9 cellular contexts compared by ENCODE assay signal in genomic region chr9:37954581-37954981, GRCh38. TPM values are rescaled to one million over a fixed set of nuclear protein-coding genes. Genes with fewer than 3 reads are reported as not detected.
DNase-seq lines count a peak whose midpoint lies in the region; ATAC-seq, FAIRE-seq and TF ChIP-seq lines count a peak whose summit lies in the region.
"Had no signal": no experiment of that assay in that cellular context is flagged by ENCODE, and none has a peak within 500 bp of the region (broad histone marks: within the 10 kb centered on the region; RNA-seq: fewer than 3 reads in every experiment).

No MANE protein-coding gene starts in this region.

- no peak for TF ChIP-seq RAD21 in HepG2 (CRISPR knock-in tag; IDR thresholded peaks at IDR 0.05)

- ATAC-seq in HepG2: no peak
- ATAC-seq in right lobe of liver: no peak
- ATAC-seq in HG02938 (IDR thresholded peaks at IDR 0.05; ENCODE audit: unreplicated experiment): peak; percentile 56

- CTCF ChIA-PET in HepG2 (lab: Yijun Ruan, JAX; ENCODE audit: low intra/inter-chr PET ratio, low total read pairs): no interaction called here

- TSS peak; percentile 23 for BruUV-seq in HepG2 (replicated peaks; lab: Mats Ljungman, UMichigan)

- H3K27ac ChIP-seq in HepG2 (ENCODE audit: extremely low read length, insufficient read depth, low read length): no peak overlapping the region
- no peak overlapping the region for H3K27ac ChIP-seq in right lobe of liver
- H3K27ac ChIP-seq in uterus: peak overlapping the region; percentile 28 to 73

- no peak overlapping the region for H2AFZ ChIP-seq in HepG2 (ENCODE audit: low read length)

- H3K4me1 Mint-ChIP-seq in activated T-helper 2 cell treated with anti-CD3 and anti-CD28 coated beads, Interferon-gamma antibody, Interleukin-2, Interleukin-4, amounts not matched to agents 10 μg/mL and 5 μg/mL and 100 μg/mL, durations not matched to agents 14 hours and 24 hours and 36 hours (ENCODE audit: low read depth): peaks cover 30% of the 10 kb centered on the region

- POLR2A ChIA-PET in HepG2 (lab: Yijun Ruan, JAX): no interaction called here

- H3K4me1 ChIP-seq in HepG2 (ENCODE audit: insufficient read depth, low read length) (peaks cover 30% of the 10 kb centered on the region), right lobe of liver (no peaks in the 10 kb centered on the region), uterus (peaks cover 0 to 13% of the 10 kb centered on the region in 2 donors)

- in situ Hi-C loops in HepG2 (cut with HindIII; ENCODE audit: extremely low pct_ligation_motif_present, low pct_unique_long_range_greater_than_20kb): no loop called here

- TF ChIP-seq EP300 in HepG2 (IDR thresholded peaks at IDR 0.05; ENCODE audit: low read depth in 2 of 2, low read length in 2 of 2): no peak
- TF ChIP-seq EP300 in HepG2 (CRISPR knock-in tag; IDR thresholded peaks at IDR 0.05; ENCODE audit: borderline replicate concordance): no peak

- 0 out of 2 replicates have a peak overlapping the region, but pooled peaks have one; percentile 13 for H3K9ac ChIP-seq in HepG2 (ENCODE audit: insufficient read depth, low read depth, low read length)

- DNase-seq in HepG2 (ENCODE audit: low spot score) (no peak), right lobe of liver (no peak), uterus (no peak), SHP77 (lab: John Stamatoyannopoulos, UW) (no peak), activated gamma-delta T cell (lab: John Stamatoyannopoulos, UW) (no peak), cerebellum (ENCODE audit: low spot score) (no peak)
- no peak for DNase-seq in activated T-helper 2 cell treated with anti-CD3 and anti-CD28 coated beads, Interferon-gamma antibody, Interleukin-2, Interleukin-4, amounts not matched to agents 10 μg/mL and 5 μg/mL and 100 μg/mL, durations not matched to agents 14 hours and 24 hours and 36 hours (ENCODE audit: low spot score)

- intact Hi-C loops in HepG2 (cut with micrococcal nuclease; ENCODE audit: unreplicated experiment): no loop called here
- intact Hi-C loops in right lobe of liver (cut with DNase I): loop anchor here in 1 of 2 donors (10.0 kb wide), 1 partner anchor 60 kb away; no protein-coding TSS in a partner anchor
- intact Hi-C loops in activated T-helper 2 cell treated with anti-CD3 and anti-CD28 coated beads, Interferon-gamma antibody, Interleukin-2, Interleukin-4, amounts not matched to agents 10 μg/mL and 5 μg/mL and 100 μg/mL, durations not matched to agents 14 hours and 24 hours and 36 hours (cut with micrococcal nuclease): loop anchor here (2.0 to 10.0 kb wide), 2 partner anchors 40 to 50 kb away; partner anchors contain the start of gene SLC25A51
- intact Hi-C loops in uterus (cut with DNase I; ENCODE audit: low total_unique reads): no loop called here

- H4K20me1 ChIP-seq in HepG2 (ENCODE audit: insufficient read depth, low read length): peaks cover 38% of the 10 kb centered on the region; the same call in 1 of the 2 replicates

- H3K4me2 ChIP-seq in HepG2 (ENCODE audit: low read depth, low read length): no peak overlapping the region

- H3K4me3 Mint-ChIP-seq in activated T-helper 2 cell treated with anti-CD3 and anti-CD28 coated beads, Interferon-gamma antibody, Interleukin-2, Interleukin-4, amounts not matched to agents 10 μg/mL and 5 μg/mL and 100 μg/mL, durations not matched to agents 14 hours and 24 hours and 36 hours (ENCODE audit: low read depth): no peak overlapping the region

- H3K9me3 Mint-ChIP-seq in activated T-helper 2 cell treated with anti-CD3 and anti-CD28 coated beads, Interferon-gamma antibody, Interleukin-2, Interleukin-4, amounts not matched to agents 10 μg/mL and 5 μg/mL and 100 μg/mL, durations not matched to agents 14 hours and 24 hours and 36 hours: no peaks in the 10 kb centered on the region

- no peaks in the 10 kb centered on the region for H3K36me3 Mint-ChIP-seq in activated T-helper 2 cell treated with anti-CD3 and anti-CD28 coated beads, Interferon-gamma antibody, Interleukin-2, Interleukin-4, amounts not matched to agents 10 μg/mL and 5 μg/mL and 100 μg/mL, durations not matched to agents 14 hours and 24 hours and 36 hours (ENCODE audit: low read depth)

- WGBS in HepG2 (ENCODE audit: low lambda C conversion rate): 75% methylated on average over 3 of the region's 3 CpGs
- 32% methylated on average over 2 of the region's 3 CpGs for WGBS in right lobe of liver (ENCODE audit: insufficient coverage, low coverage, low lambda C conversion rate, missing lambda C conversion rate)

- H3K9me3 ChIP-seq in HepG2 (ENCODE audit: low read length): no peaks in the 10 kb centered on the region
- H3K9me3 ChIP-seq in right lobe of liver: no peaks in the 10 kb centered on the region
- H3K9me3 ChIP-seq in uterus: no peaks in the 10 kb centered on the region

- no peaks in the 10 kb centered on the region for H3K27me3 ChIP-seq in HepG2 (ENCODE audit: control insufficient read depth in 1 of 2, insufficient read depth in 2 of 2, low read length in 2 of 2)
- no peaks in the 10 kb centered on the region for H3K27me3 ChIP-seq in right lobe of liver
- no peaks in the 10 kb centered on the region for H3K27me3 ChIP-seq in uterus

- peaks cover 2% of the 10 kb centered on the region for H3K79me2 ChIP-seq in HepG2 (ENCODE audit: insufficient read depth, low read length)

- peak overlapping the region; percentile 96 for H3K27ac Mint-ChIP-seq in activated T-helper 2 cell treated with anti-CD3 and anti-CD28 coated beads, Interferon-gamma antibody, Interleukin-2, Interleukin-4, amounts not matched to agents 10 μg/mL and 5 μg/mL and 100 μg/mL, durations not matched to agents 14 hours and 24 hours and 36 hours

- H3K36me3 ChIP-seq in HepG2 (replicated peaks in 1 of 2; ENCODE audit: control insufficient read depth in 1 of 2, insufficient read depth in 2 of 2, low read length in 2 of 2) (peaks cover 46 to 99% of the 10 kb centered on the region in 2 experiments), right lobe of liver (peaks cover 0 to 27% (median 7%) of the 10 kb centered on the region in 4 donors), uterus (no peaks in the 10 kb centered on the region)

- no peak for TF ChIP-seq CTCF in HepG2 (CRISPR knock-in tag; IDR thresholded peaks at IDR 0.05)
- no peak for TF ChIP-seq CTCF in right lobe of liver (IDR thresholded peaks at IDR 0.05)
- no peak for TF ChIP-seq CTCF in uterus (IDR thresholded peaks at IDR 0.05)

- TF ChIP-seq POLR2A in HepG2 (IDR thresholded peaks at IDR 0.05; ENCODE audit: insufficient read depth in 1 of 2, low read depth in 2 of 2, low read length in 2 of 2) (no peak), right lobe of liver (IDR thresholded peaks at IDR 0.05) (no peak), uterus (IDR thresholded peaks at IDR 0.05) (no peak)

- H3K4me3 ChIP-seq in HepG2 (replicated peaks in 1 of 3; ENCODE audit: insufficient read depth in 1 of 3, low read depth in 2 of 3, low read length in 3 of 3) (no peak overlapping the region), right lobe of liver (no peak overlapping the region), uterus (no peak overlapping the region)

- no peak for FAIRE-seq in HepG2 (lab: Jason Lieb, UNC)
- FAIRE-seq: HTR-8/SVneo had no signal

- no peaks in the 10 kb centered on the region for H3K27me3 Mint-ChIP-seq in activated T-helper 2 cell treated with anti-CD3 and anti-CD28 coated beads, Interferon-gamma antibody, Interleukin-2, Interleukin-4, amounts not matched to agents 10 μg/mL and 5 μg/mL and 100 μg/mL, durations not matched to agents 14 hours and 24 hours and 36 hours (ENCODE audit: low read depth)

TF ChIP-seq in HepG2, 621 proteins besides CTCF, POLR2A, EP300 and RAD21:
- TF ChIP-seq ZNF207 (IDR thresholded peaks at IDR 0.05; ENCODE audit: borderline replicate concordance): no peak
- no peak for TF ChIP-seq PHF5A (CRISPR knock-in tag; IDR thresholded peaks at IDR 0.05; ENCODE audit: low read depth, unreplicated experiment)
- no peak for TF ChIP-seq MXD4 (CRISPR knock-in tag; IDR thresholded peaks at IDR 0.05)
- TF ChIP-seq MAZ (IDR thresholded peaks at IDR 0.05; ENCODE audit: borderline replicate concordance, low read depth, low read length): no peak
- TF ChIP-seq MAZ (CRISPR knock-in tag; IDR thresholded peaks at IDR 0.05; ENCODE audit: low read depth): no peak
- no peak for TF ChIP-seq HOXA5 (CRISPR knock-in tag; IDR thresholded peaks at IDR 0.05)
- TF ChIP-seq ZNF629 (CRISPR knock-in tag; conservative IDR thresholded peaks at IDR 0.05): 0 out of 2 replicates have a peak, but pooled peaks have one; percentile 26

RNA-seq across cellular contexts. Expression of gene SLC25A51, which starts 50.7 kb away (rescaled TPM):
- total RNA-seq in HepG2 (2016; rRNA removed; fragmentation: Illumina TruSeq; extraction: Trizol) (37.7 and 40.7 TPM in 2 replicates), right lobe of liver (10 to 100 TPM in 2 of 6 experiments, 1 to 10 TPM in 4; 5.4 to 10.1 (median 7.9) TPM), uterus (10 to 100 TPM; 14.7 to 66.1 (median 44.4) TPM), cerebellum (60.3 TPM)
- 39.8 and 41.5 TPM in 2 replicates for total RNA-seq in HepG2 (2016; cell fraction: cytosol; rRNA removed; fragmentation: Illumina TruSeq; extraction: Trizol; ENCODE audit: low read depth)
- total RNA-seq in HepG2 (2016; cell fraction: insoluble cytoplasmic fraction; rRNA removed; fragmentation: Illumina TruSeq; extraction: Trizol): 35.8 and 36.3 TPM in 2 replicates
- 69.7 and 71.8 TPM in 2 replicates for total RNA-seq in HepG2 (2016; cell fraction: membrane; rRNA removed; fragmentation: Illumina TruSeq; extraction: Trizol)
- total RNA-seq in HepG2 (2016; cell fraction: nucleus; rRNA removed; fragmentation: Illumina TruSeq; extraction: Trizol): 20.0 and 24.7 TPM in 2 replicates
- 14.6 and 15.4 TPM in 2 replicates for polyA plus RNA-seq in HepG2 (2011; rRNA removed)
- 8.9 and 11.5 TPM in 2 replicates for polyA plus RNA-seq in HepG2 (2011; cell fraction: cytosol; rRNA removed)
- 11.8 and 14.7 TPM in 2 replicates for polyA plus RNA-seq in HepG2 (2011; cell fraction: nucleus; rRNA removed)
- 6.0 and 8.4 TPM in 2 replicates for polyA plus RNA-seq in HepG2 (2012)
- 44.8 and 48.9 TPM in 2 replicates for polyA plus RNA-seq in HepG2 (2016; cell fraction: cytosol; fragmentation: Illumina TruSeq; extraction: Trizol; ENCODE audit: low read depth)
- 19.9 and 21.9 TPM in 2 replicates for polyA plus RNA-seq in HepG2 (2016; cell fraction: insoluble cytoplasmic fraction; fragmentation: Illumina TruSeq; extraction: Trizol; ENCODE audit: low read depth)
- 48.0 and 51.0 TPM in 2 replicates for polyA plus RNA-seq in HepG2 (2016; cell fraction: membrane; fragmentation: Illumina TruSeq; extraction: Trizol; ENCODE audit: low read depth)
- polyA plus RNA-seq in HepG2 (2016; cell fraction: nucleus; fragmentation: Illumina TruSeq; extraction: Trizol; ENCODE audit: insufficient read depth, low read depth): 17.6 and 20.1 TPM in 2 replicates
- polyA minus RNA-seq in HepG2 (2011; rRNA and poly(A)+ RNA removed; ENCODE audit: low replicate concordance): 41.7 and 51.3 TPM in 2 replicates
- polyA minus RNA-seq in HepG2 (2011; cell fraction: cytosol; rRNA and poly(A)+ RNA removed): 17.5 and 18.0 TPM in 2 replicates
- 40.2 and 47.6 TPM in 2 replicates for polyA minus RNA-seq in HepG2 (2011; cell fraction: nucleus; rRNA and poly(A)+ RNA removed)
- total RNA-seq in activated T-helper 2 cell treated with anti-CD3 and anti-CD28 coated beads, Interferon-gamma antibody, Interleukin-2, Interleukin-4, amounts not matched to agents 10 μg/mL and 5 μg/mL and 100 μg/mL, durations not matched to agents 14 hours and 24 hours and 36 hours: 29.7 and 31.4 TPM in 2 replicates

Comparison
In these comparisons a context has a peak if more than half of its experiments do, and no peak if none do; other contexts are left out.
1. H3K27ac ChIP-seq: peak in uterus (2 of 2); none in HepG2 (single experiment) and right lobe of liver (0 of 3).